ENCODE assay signal across 9 cellular contexts in genomic region chr2:134863446-134863845, GRCh38. TPM values are rescaled to one million over a fixed set of nuclear protein-coding genes. Genes with fewer than 3 reads are reported as not detected.
"Had no signal": no experiment of that assay in that cellular context is flagged by ENCODE, and none has a peak within 500 bp of the region (broad histone marks: within the 10 kb centered on the region; RNA-seq: fewer than 3 reads in every experiment).

No MANE protein-coding gene starts in this region.

- H2AFZ ChIP-seq: GM23248 had no signal

- DNase-seq: GM23248, GOT3, H9, HCEC 1CT, IMR-90 had no signal

- H3K4me3 Mint-ChIP-seq: H9 had no signal

- H3K9me3 Mint-ChIP-seq: H9 had no signal

- H3K4me3 ChIP-seq: GM23248, K562 had no signal

- H3K4me1 Mint-ChIP-seq: H9 had no signal

- H3K27ac ChIP-seq: GM23248, HL-60 had no signal

- H3K9ac ChIP-seq: GM23248 had no signal

RNA-seq across cellular contexts. Expression of gene ACMSD, which starts 25.0 kb away (rescaled TPM):
- total RNA-seq: GM23248, H4, H9, HT1080, IMR-90, K562 had no signal
- polyA plus RNA-seq: GM23248, IMR-90, K562 had no signal
